11 cellular contexts compared by ENCODE assay signal in genomic region chr17:57264776-57265175, GRCh38.
"Had no signal": no experiment of that assay in that cellular context is flagged by ENCODE, and none has a peak within 500 bp of the region (broad histone marks: within the 10 kb centered on the region; RNA-seq: fewer than 3 reads in every experiment).

No MANE protein-coding gene starts in this region.

- H3K4me3 Mint-ChIP-seq: activated T-helper 17 cell treated with anti-CD3 and anti-CD28 coated beads, Interleukin-2, amount 50 U/mL, for 72 hours; mesothelial cell of epicardium; neural progenitor cell; T-cell had no signal

- H3K4me1 ChIP-seq: lower lobe of right lung had no signal

- H3K9me3 Mint-ChIP-seq: activated T-helper 17 cell treated with anti-CD3 and anti-CD28 coated beads, Interleukin-2, amount 50 U/mL, for 72 hours; mesothelial cell of epicardium; neural progenitor cell; T-cell had no signal

- H3K27me3 ChIP-seq: esophagus squamous epithelium, neural progenitor cell had no signal

- H3K9me3 ChIP-seq: esophagus squamous epithelium, lower lobe of right lung had no signal

- ATAC-seq: activated CD4-positive, CD25-positive, alpha-beta regulatory T cell treated with anti-CD3 and anti-CD28 coated beads, Interleukin-2, amount 50 U/mL, for 24 hours; activated T-helper 17 cell treated with anti-CD3 and anti-CD28 coated beads, Interleukin-2, amount 50 U/mL, for 72 hours; left colon; lower lobe of right lung; T-cell had no signal

- H3K4me3 ChIP-seq: esophagus squamous epithelium, lower lobe of right lung, neural progenitor cell had no signal

- H3K27ac Mint-ChIP-seq: mesothelial cell of epicardium, neural progenitor cell, T-cell had no signal

- H3K27me3 Mint-ChIP-seq: activated T-helper 17 cell treated with anti-CD3 and anti-CD28 coated beads, Interleukin-2, amount 50 U/mL, for 72 hours; T-cell had no signal

- H3K27ac ChIP-seq: esophagus squamous epithelium, lower lobe of right lung, neural progenitor cell had no signal

- DNase-seq: activated naive CD4-positive, alpha-beta T cell treated with Interleukin-2 at 50 U/mL for 16 hours; esophagus squamous epithelium; left colon; lower lobe of right lung; stimulated activated CD4-positive, alpha-beta T cell treated with anti-CD3 and anti-CD28 coated beads, Interleukin-2, amount 100 ng/mL, for 24 hours; T-cell; T-helper 9 cell had no signal
